In the genomic region with DNA sequence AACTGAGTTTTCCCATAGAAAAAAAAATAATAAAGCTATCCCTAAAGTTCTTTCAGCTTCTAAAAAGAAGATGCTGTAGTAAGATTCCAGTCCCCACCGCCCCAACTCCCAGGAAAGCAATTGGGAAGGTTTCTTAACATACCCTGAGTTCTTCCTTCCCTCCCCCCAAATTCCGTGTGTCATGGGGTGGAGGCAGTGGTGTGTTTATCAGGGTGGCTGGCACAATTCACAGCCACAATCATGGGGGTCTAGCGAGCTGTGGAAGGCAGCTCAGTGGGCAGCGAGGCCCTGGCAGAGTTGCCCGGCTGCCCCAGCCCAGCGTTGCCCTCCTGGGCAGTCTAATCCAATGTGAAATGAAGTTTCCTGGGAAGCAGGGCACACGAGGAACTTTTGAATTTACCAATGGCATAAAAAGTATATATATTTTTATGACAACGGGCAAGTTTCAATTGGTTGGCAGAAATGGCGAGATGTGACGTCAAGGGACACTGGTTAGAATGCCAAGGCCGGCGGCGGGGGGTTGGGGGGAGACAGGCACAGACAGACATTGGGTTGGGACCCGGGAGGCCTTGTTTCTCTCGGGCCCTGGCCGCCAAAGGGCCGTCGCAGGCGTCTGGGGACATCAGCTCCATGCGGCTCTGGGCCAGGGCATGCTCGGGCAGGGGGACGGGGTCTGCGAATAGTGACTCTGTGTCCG, we compare ENCODE assay signal across 8 cellular contexts.
DNase-seq lines count a peak whose midpoint lies in the region; ATAC-seq and TF ChIP-seq lines count a peak whose summit lies in the region.

No MANE protein-coding gene starts in this region.

- DNase-seq in NCI-H345 (lab: John Stamatoyannopoulos, UW), result peak; percentile 92
- DNase-seq in activated CD8-positive, alpha-beta memory T cell treated with anti-CD3 and anti-CD28 coated beads, Interleukin-2, amount 50 U/mL, for 4 hours, result peak; percentile 20
- DNase-seq in fibroblast of the conjunctiva (ENCODE audit: low read depth), result peak; percentile 81
- DNase-seq in nephron progenitor cell, result no peak
- no peak for DNase-seq in vagina (ENCODE audit: extremely low spot score in 2 of 2)

- no peaks in the 10 kb centered on the region for H3K9me3 Mint-ChIP-seq in nephron progenitor cell

- TF ChIP-seq CTCF in nephron progenitor cell (IDR thresholded peaks at IDR 0.05) (no peak), vagina (IDR thresholded peaks at IDR 0.05) (no peak)

- H3K36me3 ChIP-seq in ACC112 (ENCODE audit: insufficient read depth, low read length), result peaks cover 10% of the 10 kb centered on the region
- no peaks in the 10 kb centered on the region for H3K36me3 ChIP-seq in vagina

- ATAC-seq in GM18867 (IDR thresholded peaks at IDR 0.05; ENCODE audit: unreplicated experiment), result no peak

- H2AFZ ChIP-seq in ACC112 (ENCODE audit: low read length, unreplicated experiment), result no peak overlapping the region

- H3K27ac Mint-ChIP-seq in nephron progenitor cell, result no peak overlapping the region

- no peaks in the 10 kb centered on the region for H3K9me3 ChIP-seq in vagina

- H3K4me1 Mint-ChIP-seq in nephron progenitor cell, result no peaks in the 10 kb centered on the region

- peaks cover 86% of the 10 kb centered on the region for H3K79me2 ChIP-seq in ACC112 (ENCODE audit: control insufficient read depth, insufficient read depth, low read length, unreplicated experiment)

- peak overlapping the region; percentile 75 for H3K4me3 ChIP-seq in ACC112 (ENCODE audit: low read depth, low read length)
- H3K4me3 ChIP-seq in vagina, result peak overlapping the region; percentile 85 to 95

- H3K36me3 Mint-ChIP-seq in nephron progenitor cell (ENCODE audit: low read depth), result no peaks in the 10 kb centered on the region

- peaks cover 91% of the 10 kb centered on the region for H3K27me3 Mint-ChIP-seq in nephron progenitor cell (ENCODE audit: low read depth, poor library complexity)

- no peaks in the 10 kb centered on the region for H3K27me3 ChIP-seq in ACC112 (ENCODE audit: insufficient read depth, low read length)
- H3K27me3 ChIP-seq in vagina, result no peaks in the 10 kb centered on the region

- peak; percentile 56 for TF ChIP-seq POLR2A in GM18526 (IDR thresholded peaks at IDR 0.05; ENCODE audit: extremely low read depth, insufficient read length)
- peak in 1 of 2 donors; percentile 62 for TF ChIP-seq POLR2A in vagina (IDR thresholded peaks at IDR 0.05)

- H3K4me1 ChIP-seq in ACC112 (ENCODE audit: control insufficient read depth, insufficient read depth, low read length, unreplicated experiment) (peaks cover 2% of the 10 kb centered on the region), vagina (peaks cover 46% of the 10 kb centered on the region)

- intact Hi-C loops in vagina (cut with DNase I), result loop anchor here (5.0 to 10.0 kb wide), 2 partner anchors 43 to 65 kb away; no protein-coding TSS in a partner anchor

- H3K27ac ChIP-seq in ACC112 (ENCODE audit: low read depth, low read length) (peak overlapping the region; percentile 100), vagina (peak overlapping the region; percentile 100)

- peak overlapping the region; percentile 59 for H3K4me3 Mint-ChIP-seq in nephron progenitor cell

Comparison
In these comparisons a context has a peak if more than half of its experiments do, and no peak if none do; other contexts are left out.
1. DNase-seq: peak in NCI-H345 (single experiment), activated CD8-positive, alpha-beta memory T cell treated with anti-CD3 and anti-CD28 coated beads, Interleukin-2, amount 50 U/mL, for 4 hours (single experiment) and fibroblast of the conjunctiva (single experiment); none in nephron progenitor cell (single experiment) and vagina (0 of 2).